21 cellular contexts compared by ENCODE assay signal in genomic region chr9:122085260-122085659, GRCh38.
"Had no signal": no experiment of that assay in that cellular context is flagged by ENCODE, and none has a peak within 500 bp of the region (broad histone marks: within the 10 kb centered on the region; RNA-seq: fewer than 3 reads in every experiment).

No MANE protein-coding gene starts in this region.

- H3K4me1 ChIP-seq: foreskin keratinocyte had no signal

- H3K36me3 ChIP-seq: pancreas, tibial nerve had no signal

- H3K27ac ChIP-seq: foreskin keratinocyte, pancreas, skin epidermis, tibial nerve had no signal

- H3K4me3 ChIP-seq: pancreas, skin epidermis, tibial nerve had no signal

- H3K9me3 ChIP-seq: esophagus muscularis mucosa, pancreas, tibial nerve had no signal

- ATAC-seq: foreskin keratinocyte; left ventricle myocardium superior; pancreas; right cardiac atrium; stimulated activated naive CD8-positive, alpha-beta T cell treated with anti-CD3 and anti-CD28 coated beads, Interleukin-15, Interleukin-2, amounts not matched to agents 100 U/mL and 50 U/mL, for 24 hours had no signal

- DNase-seq: activated CD4-positive, alpha-beta memory T cell treated with anti-CD3 and anti-CD28 coated beads for 36 hours; activated CD4-positive, alpha-beta T cell treated with anti-CD3 and anti-CD28 coated beads, Interleukin-2, amount 10 ng/mL, durations not matched to agents 24 days and 14 days; activated CD4-positive, CD25-positive, alpha-beta regulatory T cell treated with anti-CD3 and anti-CD28 coated beads, Interleukin-2, amount 50 U/mL, for 72 hours; activated CD8-positive, alpha-beta memory T cell treated with anti-CD3 and anti-CD28 coated beads, Interleukin-2, amount 50 U/mL, for 4 hours; activated gamma-delta T cell treated with Interleukin-2 at 50 U/mL for 16 hours; activated naive CD4-positive, alpha-beta T cell treated with anti-CD3 and anti-CD28 coated beads, Interleukin-2, amount 50 U/mL, for 16 hours; activated T-cell treated with anti-CD3 and anti-CD28 coated beads, Interleukin-2, amount 50 U/mL, for 1 hour; amniotic stem cell; cerebellar nuclear complex; foreskin keratinocyte; left ventricle myocardium superior; naive B cell; pancreas; right cardiac atrium; stimulated activated CD4-positive, alpha-beta T cell treated with anti-CD3 and anti-CD28 coated beads, Interleukin-12 subunit alpha, Interleukin-12 subunit beta, amount 100 ng/mL, for 4 hours; stimulated activated CD4-positive, alpha-beta T cell treated with anti-CD3 and anti-CD28 coated beads, Interleukin-4, amount 100 ng/mL, for 1 hour; stimulated activated naive CD8-positive, alpha-beta T cell treated with anti-CD3 and anti-CD28 coated beads, Interleukin-15, Interleukin-2, amounts not matched to agents 100 U/mL and 50 U/mL, for 24 hours; T-helper 2 cell had no signal

- H3K27me3 ChIP-seq: esophagus muscularis mucosa, foreskin keratinocyte, pancreas, tibial nerve had no signal
